12 cellular contexts compared by ENCODE assay signal in genomic region chr7:157310676-157311185, GRCh38. TPM values are rescaled to one million over a fixed set of nuclear protein-coding genes. Genes with fewer than 3 reads are reported as not detected.
DNase-seq lines count a peak whose midpoint lies in the region; ATAC-seq, FAIRE-seq and TF ChIP-seq lines count a peak whose summit lies in the region.
"Had no signal": no experiment of that assay in that cellular context is flagged by ENCODE, and none has a peak within 500 bp of the region (broad histone marks: within the 10 kb centered on the region; RNA-seq: fewer than 3 reads in every experiment).

No MANE protein-coding gene starts in this region.

- ATAC-seq in HepG2: no peak
- ATAC-seq in right lobe of liver: no peak
- ATAC-seq in activated T-helper 17 cell treated with anti-CD3 and anti-CD28 coated beads, Interleukin-2, amount 50 U/mL, for 72 hours (replicated peaks): peak; percentile 68
- no peak for ATAC-seq in GM21723 (IDR thresholded peaks at IDR 0.05; ENCODE audit: unreplicated experiment)
- no peak for ATAC-seq in HG03460 (IDR thresholded peaks at IDR 0.05; ENCODE audit: unreplicated experiment)
- ATAC-seq in HG03175 (IDR thresholded peaks at IDR 0.05; ENCODE audit: unreplicated experiment): no peak
- ATAC-seq: left colon had no signal

- BruUV-seq in HepG2 (replicated peaks; lab: Mats Ljungman, UMichigan): no TSS peak

- H3K4me1 ChIP-seq in HepG2 (ENCODE audit: insufficient read depth, low read length) (peaks cover 25% of the 10 kb centered on the region), right lobe of liver (no peaks in the 10 kb centered on the region)

- no peaks in the 10 kb centered on the region for H4K20me1 ChIP-seq in HepG2 (ENCODE audit: insufficient read depth, low read length)

- FAIRE-seq in HepG2 (lab: Jason Lieb, UNC): no peak

- no peak for TF ChIP-seq RAD21 in HepG2 (CRISPR knock-in tag; IDR thresholded peaks at IDR 0.05)

- TF ChIP-seq EP300 in HepG2 (IDR thresholded peaks at IDR 0.05; ENCODE audit: low read depth in 2 of 2, low read length in 2 of 2) (no peak), HepG2 (CRISPR knock-in tag; IDR thresholded peaks at IDR 0.05; ENCODE audit: borderline replicate concordance) (no peak)

- H3K27me3 Mint-ChIP-seq in activated T-helper 17 cell treated with anti-CD3 and anti-CD28 coated beads, Interleukin-2, amount 50 U/mL, for 72 hours: no peaks in the 10 kb centered on the region

- CTCF ChIA-PET in HepG2 (lab: Yijun Ruan, JAX; ENCODE audit: low intra/inter-chr PET ratio, low total read pairs): no interaction called here

- no peak for TF ChIP-seq POLR2A in HepG2 (IDR thresholded peaks at IDR 0.05; ENCODE audit: insufficient read depth in 1 of 2, low read depth in 2 of 2, low read length in 2 of 2)
- no peak for TF ChIP-seq POLR2A in right lobe of liver (IDR thresholded peaks at IDR 0.05)

- peak overlapping the region; percentile 61 for H3K27ac Mint-ChIP-seq in activated T-helper 17 cell treated with anti-CD3 and anti-CD28 coated beads, Interleukin-2, amount 50 U/mL, for 72 hours

- DNase-seq in HepG2 (ENCODE audit: low spot score): no peak
- DNase-seq in right lobe of liver: no peak
- DNase-seq in glomerular visceral epithelial cell (ENCODE audit: extremely low spot score): peak; percentile 16
- DNase-seq: left colon; NCI-H1105 treated with DMSO at 0.1 percent for 48 hours; stimulated activated CD4-positive, alpha-beta T cell treated with anti-CD3 and anti-CD28 coated beads, Interleukin-12 subunit alpha, Interleukin-12 subunit beta, amount 100 ng/mL, for 4 hours; WERI-Rb-1 had no signal

- peak overlapping the region; percentile 60 for H3K4me2 ChIP-seq in HepG2 (ENCODE audit: low read depth, low read length)

- H3K4me3 Mint-ChIP-seq in activated T-helper 17 cell treated with anti-CD3 and anti-CD28 coated beads, Interleukin-2, amount 50 U/mL, for 72 hours: peak overlapping the region; percentile 2

- H3K4me1 Mint-ChIP-seq in activated T-helper 17 cell treated with anti-CD3 and anti-CD28 coated beads, Interleukin-2, amount 50 U/mL, for 72 hours: peaks cover 16% of the 10 kb centered on the region

- H3K36me3 ChIP-seq in HepG2 (replicated peaks in 1 of 2; ENCODE audit: control insufficient read depth in 1 of 2, insufficient read depth in 2 of 2, low read length in 2 of 2) (no peaks in the 10 kb centered on the region), right lobe of liver (no peaks in the 10 kb centered on the region)
- H3K36me3 ChIP-seq: WERI-Rb-1 had no signal

- H3K9ac ChIP-seq in HepG2 (ENCODE audit: insufficient read depth, low read depth, low read length): 0 out of 2 replicates have a peak overlapping the region, but pooled peaks have one; percentile 6

- intact Hi-C loops in HepG2 (cut with micrococcal nuclease; ENCODE audit: unreplicated experiment) (no loop called here), right lobe of liver (cut with DNase I) (no loop called here)

- POLR2A ChIA-PET in HepG2 (lab: Yijun Ruan, JAX): interaction anchor here (0.8 kb wide), 1 partner anchor 9 kb away, joined by 3 read pairs; no protein-coding TSS in a partner anchor

- H3K36me3 Mint-ChIP-seq in activated T-helper 17 cell treated with anti-CD3 and anti-CD28 coated beads, Interleukin-2, amount 50 U/mL, for 72 hours (ENCODE audit: low read depth): no peaks in the 10 kb centered on the region

- WGBS in HepG2 (ENCODE audit: low lambda C conversion rate): 56% methylated on average over 7 of the region's 7 CpGs
- WGBS in right lobe of liver (ENCODE audit: insufficient coverage, low coverage, low lambda C conversion rate, missing lambda C conversion rate): 58% methylated on average over 5 of the region's 7 CpGs

- H3K4me3 ChIP-seq in HepG2 (replicated peaks in 1 of 3; ENCODE audit: insufficient read depth in 1 of 3, low read depth in 2 of 3, low read length in 3 of 3): no peak overlapping the region; a peak in 1 of 6 replicates
- H3K4me3 ChIP-seq in right lobe of liver: no peak overlapping the region

- H3K9me3 ChIP-seq in HepG2 (ENCODE audit: low read length): no peaks in the 10 kb centered on the region
- no peaks in the 10 kb centered on the region for H3K9me3 ChIP-seq in right lobe of liver

- TF ChIP-seq CTCF in HepG2 (CRISPR knock-in tag; IDR thresholded peaks at IDR 0.05) (no peak), right lobe of liver (IDR thresholded peaks at IDR 0.05) (no peak)

- H3K27ac ChIP-seq in HepG2 (ENCODE audit: extremely low read length, insufficient read depth, low read length) (no peak overlapping the region), right lobe of liver (no peak overlapping the region), temporal lobe (ENCODE audit: low read depth, low read length) (peak overlapping the region; percentile 40)
- H3K27ac ChIP-seq: WERI-Rb-1 had no signal

- in situ Hi-C loops in HepG2 (cut with HindIII; ENCODE audit: extremely low pct_ligation_motif_present, low pct_unique_long_range_greater_than_20kb): no loop called here

- H2AFZ ChIP-seq in HepG2 (ENCODE audit: low read length): no peak overlapping the region

- no peaks in the 10 kb centered on the region for H3K9me3 Mint-ChIP-seq in activated T-helper 17 cell treated with anti-CD3 and anti-CD28 coated beads, Interleukin-2, amount 50 U/mL, for 72 hours

- no peaks in the 10 kb centered on the region for H3K79me2 ChIP-seq in HepG2 (ENCODE audit: insufficient read depth, low read length)

- H3K27me3 ChIP-seq in HepG2 (ENCODE audit: control insufficient read depth in 1 of 2, insufficient read depth in 2 of 2, low read length in 2 of 2) (peaks cover 3 to 14% of the 10 kb centered on the region in 2 experiments; a peak in 4 of 5 replicates), right lobe of liver (no peaks in the 10 kb centered on the region)

TF ChIP-seq in HepG2, 621 proteins besides CTCF, POLR2A, EP300 and RAD21:
- TF ChIP-seq ZNF691 (CRISPR knock-in tag; IDR thresholded peaks at IDR 0.05; ENCODE audit: borderline replicate concordance, low read depth) (no peak), ZNF687 (CRISPR knock-in tag; IDR thresholded peaks at IDR 0.05) (peak; percentile 43; the same call in 1 of the 2 replicates)

RNA-seq across cellular contexts. Expression of gene DNAJB6, which starts 26.1 kb away (rescaled TPM):
- total RNA-seq in HepG2 (2016; rRNA removed; fragmentation: Illumina TruSeq; extraction: Trizol) (53.9 and 72.9 TPM in 2 replicates), right lobe of liver (10 to 100 TPM; 24.5 to 38.0 (median 35.2) TPM), temporal lobe (157 TPM)
- 51.7 and 58.5 TPM in 2 replicates for total RNA-seq in HepG2 (2016; cell fraction: cytosol; rRNA removed; fragmentation: Illumina TruSeq; extraction: Trizol; ENCODE audit: low read depth)
- total RNA-seq in HepG2 (2016; cell fraction: insoluble cytoplasmic fraction; rRNA removed; fragmentation: Illumina TruSeq; extraction: Trizol): 57.3 and 66.0 TPM in 2 replicates
- total RNA-seq in HepG2 (2016; cell fraction: membrane; rRNA removed; fragmentation: Illumina TruSeq; extraction: Trizol): 37.1 and 38.2 TPM in 2 replicates
- 31.6 and 33.1 TPM in 2 replicates for total RNA-seq in HepG2 (2016; cell fraction: nucleus; rRNA removed; fragmentation: Illumina TruSeq; extraction: Trizol)
- polyA plus RNA-seq in HepG2 (2011; rRNA removed): 27.1 and 29.9 TPM in 2 replicates
- 14.8 and 23.9 TPM in 2 replicates for polyA plus RNA-seq in HepG2 (2011; cell fraction: cytosol; rRNA removed)
- polyA plus RNA-seq in HepG2 (2011; cell fraction: nucleus; rRNA removed): 22.1 and 25.2 TPM in 2 replicates
- polyA plus RNA-seq in HepG2 (2012): 61.9 and 67.0 TPM in 2 replicates
- 15.6 and 19.2 TPM in 2 replicates for polyA plus RNA-seq in HepG2 (2016; cell fraction: cytosol; fragmentation: Illumina TruSeq; extraction: Trizol; ENCODE audit: low read depth)
- polyA plus RNA-seq in HepG2 (2016; cell fraction: insoluble cytoplasmic fraction; fragmentation: Illumina TruSeq; extraction: Trizol; ENCODE audit: low read depth): 96.0 and 98.3 TPM in 2 replicates
- 29.1 and 33.0 TPM in 2 replicates for polyA plus RNA-seq in HepG2 (2016; cell fraction: membrane; fragmentation: Illumina TruSeq; extraction: Trizol; ENCODE audit: low read depth)
- 55.8 and 62.6 TPM in 2 replicates for polyA plus RNA-seq in HepG2 (2016; cell fraction: nucleus; fragmentation: Illumina TruSeq; extraction: Trizol; ENCODE audit: insufficient read depth, low read depth)
- polyA minus RNA-seq in HepG2 (2011; rRNA and poly(A)+ RNA removed; ENCODE audit: low replicate concordance): 18.1 and 22.3 TPM in 2 replicates
- polyA minus RNA-seq in HepG2 (2011; cell fraction: cytosol; rRNA and poly(A)+ RNA removed): 25.6 and 28.2 TPM in 2 replicates
- 43.9 and 51.2 TPM in 2 replicates for polyA minus RNA-seq in HepG2 (2011; cell fraction: nucleus; rRNA and poly(A)+ RNA removed)
- total RNA-seq in activated T-helper 17 cell treated with anti-CD3 and anti-CD28 coated beads, Interleukin-2, amount 50 U/mL, for 72 hours: 100 to 1,000 TPM; 113 to 118 TPM
